In genomic region chr11:134584001-134584561, GRCh38 we compare ENCODE assay signal across 2 cellular contexts.
TF ChIP-seq lines count a peak whose summit lies in the region.

No MANE protein-coding gene starts in this region.

TF ChIP-seq in SK-N-SH, 30 proteins besides CTCF, POLR2A, EP300 and RAD21 (continued from another document):
- no peak for TF ChIP-seq NFIC (IDR thresholded peaks at IDR 0.05; ENCODE audit: borderline replicate concordance)
- no peak for TF ChIP-seq REST (IDR thresholded peaks at IDR 0.05; ENCODE audit: low read depth, low read length)
- TF ChIP-seq, protein P1, sequence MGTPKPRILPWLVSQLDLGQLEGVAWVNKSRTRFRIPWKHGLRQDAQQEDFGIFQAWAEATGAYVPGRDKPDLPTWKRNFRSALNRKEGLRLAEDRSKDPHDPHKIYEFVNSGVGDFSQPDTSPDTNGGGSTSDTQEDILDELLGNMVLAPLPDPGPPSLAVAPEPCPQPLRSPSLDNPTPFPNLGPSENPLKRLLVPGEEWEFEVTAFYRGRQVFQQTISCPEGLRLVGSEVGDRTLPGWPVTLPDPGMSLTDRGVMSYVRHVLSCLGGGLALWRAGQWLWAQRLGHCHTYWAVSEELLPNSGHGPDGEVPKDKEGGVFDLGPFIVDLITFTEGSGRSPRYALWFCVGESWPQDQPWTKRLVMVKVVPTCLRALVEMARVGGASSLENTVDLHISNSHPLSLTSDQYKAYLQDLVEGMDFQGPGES (IDR thresholded peaks at IDR 0.05; ENCODE audit: low read depth, low read length) = no peak
- TF ChIP-seq ELF1 (IDR thresholded peaks at IDR 0.05) = no peak
- TF ChIP-seq, protein P2, sequence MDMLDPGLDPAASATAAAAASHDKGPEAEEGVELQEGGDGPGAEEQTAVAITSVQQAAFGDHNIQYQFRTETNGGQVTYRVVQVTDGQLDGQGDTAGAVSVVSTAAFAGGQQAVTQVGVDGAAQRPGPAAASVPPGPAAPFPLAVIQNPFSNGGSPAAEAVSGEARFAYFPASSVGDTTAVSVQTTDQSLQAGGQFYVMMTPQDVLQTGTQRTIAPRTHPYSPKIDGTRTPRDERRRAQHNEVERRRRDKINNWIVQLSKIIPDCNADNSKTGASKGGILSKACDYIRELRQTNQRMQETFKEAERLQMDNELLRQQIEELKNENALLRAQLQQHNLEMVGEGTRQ (IDR thresholded peaks at IDR 0.05; ENCODE audit: borderline replicate concordance, low read depth, low read length) = no peak
- TF ChIP-seq GATA2 (CRISPR knock-in tag; IDR thresholded peaks at IDR 0.05) = no peak
- TF ChIP-seq TCF12 (IDR thresholded peaks at IDR 0.05) = no peak

TF ChIP-seq in SK-N-SH treated with all-trans-retinoic acid at 6 μM for 48 hours, 23 proteins besides CTCF, POLR2A, EP300 and RAD21 (continued from another document):
- TF ChIP-seq, protein P3, sequence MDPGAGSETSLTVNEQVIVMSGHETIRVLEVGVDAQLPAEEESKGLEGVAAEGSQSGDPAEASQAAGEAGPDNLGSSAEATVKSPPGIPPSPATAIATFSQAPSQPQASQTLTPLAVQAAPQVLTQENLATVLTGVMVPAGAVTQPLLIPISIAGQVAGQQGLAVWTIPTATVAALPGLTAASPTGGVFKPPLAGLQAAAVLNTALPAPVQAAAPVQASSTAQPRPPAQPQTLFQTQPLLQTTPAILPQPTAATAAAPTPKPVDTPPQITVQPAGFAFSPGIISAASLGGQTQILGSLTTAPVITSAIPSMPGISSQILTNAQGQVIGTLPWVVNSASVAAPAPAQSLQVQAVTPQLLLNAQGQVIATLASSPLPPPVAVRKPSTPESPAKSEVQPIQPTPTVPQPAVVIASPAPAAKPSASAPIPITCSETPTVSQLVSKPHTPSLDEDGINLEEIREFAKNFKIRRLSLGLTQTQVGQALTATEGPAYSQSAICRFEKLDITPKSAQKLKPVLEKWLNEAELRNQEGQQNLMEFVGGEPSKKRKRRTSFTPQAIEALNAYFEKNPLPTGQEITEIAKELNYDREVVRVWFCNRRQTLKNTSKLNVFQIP (CRISPR knock-in tag; IDR thresholded peaks at IDR 0.05; ENCODE audit: borderline replicate concordance, low read depth) = no peak
- TF ChIP-seq OSR1 (CRISPR knock-in tag; IDR thresholded peaks at IDR 0.05) (no peak), ISL1 (CRISPR knock-in tag; IDR thresholded peaks at IDR 0.05) (no peak), ZNF8 (CRISPR knock-in tag; IDR thresholded peaks at IDR 0.05) (no peak), CREB5 (CRISPR knock-in tag; IDR thresholded peaks at IDR 0.05; ENCODE audit: low read depth) (no peak), ZNF565 (CRISPR knock-in tag; conservative IDR thresholded peaks at IDR 0.05; ENCODE audit: low read depth) (no peak), ESRRG (CRISPR knock-in tag; IDR thresholded peaks at IDR 0.05) (no peak), ZFP3 (CRISPR knock-in tag; IDR thresholded peaks at IDR 0.05) (no peak), SNAI2 (CRISPR knock-in tag; IDR thresholded peaks at IDR 0.05) (no peak)
